Comparison of ENCODE assay signal across 21 cellular contexts in the genomic region with DNA sequence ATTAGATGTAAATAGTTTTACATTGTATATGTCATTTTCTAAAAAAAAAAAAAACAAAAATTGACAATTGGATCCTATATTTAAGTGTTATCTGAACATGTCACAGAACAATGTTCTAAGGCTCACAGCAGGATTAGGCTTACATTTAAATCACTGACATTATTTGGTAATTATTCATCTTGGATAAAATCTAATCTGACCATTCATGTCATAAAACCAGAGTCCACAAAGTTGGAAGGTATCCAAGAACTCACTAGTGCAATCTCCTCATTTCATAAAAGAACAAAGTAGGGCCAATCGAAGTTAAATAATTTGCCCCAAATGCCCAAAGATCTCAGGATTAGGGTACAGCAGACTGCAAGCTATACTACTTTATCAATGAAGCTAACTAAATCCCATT.
DNase-seq lines count a peak whose midpoint lies in the region; ATAC-seq and TF ChIP-seq lines count a peak whose summit lies in the region.
"Had no signal": no experiment of that assay in that cellular context is flagged by ENCODE, and none has a peak within 500 bp of the region (broad histone marks: within the 10 kb centered on the region; RNA-seq: fewer than 3 reads in every experiment).

No MANE protein-coding gene starts in this region.

- H4K20me1 ChIP-seq in fibroblast of lung (ENCODE audit: control insufficient read depth, extremely low read depth, insufficient read depth, low read length) = no peaks in the 10 kb centered on the region

- no peak overlapping the region for H3K4me3 Mint-ChIP-seq in type B pancreatic cell
- H3K4me3 Mint-ChIP-seq: activated CD4-positive, alpha-beta T cell treated with anti-CD3 and anti-CD28 coated beads, Interleukin-2, amount 10 ng/mL, durations not matched to agents 24 days and 14 days; endodermal cell; IgD-negative memory B cell had no signal

- intact Hi-C loops in posterior cingulate gyrus (cut with DNase I) = no loop called here

- no peak for ATAC-seq in SK-N-SH treated with all-trans-retinoic acid at 6 μM for 48 hours
- ATAC-seq: psoas muscle, Right ventricle myocardium inferior had no signal

- H3K27ac Mint-ChIP-seq in type B pancreatic cell = no peak overlapping the region
- H3K27ac Mint-ChIP-seq: activated CD4-positive, alpha-beta T cell treated with anti-CD3 and anti-CD28 coated beads, Interleukin-2, amount 10 ng/mL, durations not matched to agents 24 days and 14 days; endodermal cell had no signal

- no peaks in the 10 kb centered on the region for H3K79me2 ChIP-seq in fibroblast of lung (ENCODE audit: control insufficient read depth, insufficient read depth, low read length)

- TF ChIP-seq CTCF in HEK293 (tag by site-specific recombination; IDR thresholded peaks at IDR 0.05) = no peak
- no peak for TF ChIP-seq CTCF in fibroblast of lung (conservative IDR thresholded peaks at IDR 0.05 in 1 of 2, IDR thresholded peaks at IDR 0.05 in 1 of 2; ENCODE audit: low read depth in 1 of 2, low read length in 2 of 2)
- TF ChIP-seq CTCF in retinal pigment epithelial cell (conservative IDR thresholded peaks at IDR 0.05; ENCODE audit: low read depth, low read length) = no peak
- no peak for TF ChIP-seq CTCF in type B pancreatic cell (conservative IDR thresholded peaks at IDR 0.05)

- H3K4me2 ChIP-seq in fibroblast of lung (ENCODE audit: extremely low read depth, insufficient read depth, low read length) = no peak overlapping the region

- CTCF ChIA-PET in HEK293 (lab: Yijun Ruan, JAX) = interaction anchor here (1.0 kb wide), 2 partner anchors 68 to 105 kb away, joined by 3 to 4 read pairs; no protein-coding TSS in a partner anchor

- H3K9ac ChIP-seq in fibroblast of lung (ENCODE audit: insufficient read depth, low read length) = no peak overlapping the region

- H2AFZ ChIP-seq in fibroblast of lung (ENCODE audit: low read length) = no peak overlapping the region

- H3K36me3 Mint-ChIP-seq in type B pancreatic cell = peaks cover 23% of the 10 kb centered on the region

- peaks cover 14% of the 10 kb centered on the region for H3K9me3 Mint-ChIP-seq in type B pancreatic cell
- H3K9me3 Mint-ChIP-seq: activated CD4-positive, alpha-beta T cell treated with anti-CD3 and anti-CD28 coated beads, Interleukin-2, amount 10 ng/mL, durations not matched to agents 24 days and 14 days; endodermal cell; IgD-negative memory B cell had no signal

- H3K4me1 Mint-ChIP-seq in type B pancreatic cell (ENCODE audit: unreplicated experiment) = peaks cover 5% of the 10 kb centered on the region
- H3K4me1 Mint-ChIP-seq: activated CD4-positive, alpha-beta T cell treated with anti-CD3 and anti-CD28 coated beads, Interleukin-2, amount 10 ng/mL, durations not matched to agents 24 days and 14 days had no signal

- H3K27me3 ChIP-seq in fibroblast of lung (ENCODE audit: control insufficient read depth, insufficient read depth, low read length) = no peaks in the 10 kb centered on the region
- H3K27me3 ChIP-seq: suprapubic skin had no signal

- no peak overlapping the region for H3K27ac ChIP-seq in HEK293 (ENCODE audit: extremely low read depth, low read depth, low read length)
- H3K27ac ChIP-seq in fibroblast of lung (ENCODE audit: insufficient read depth, low read length) = no peak overlapping the region
- H3K27ac ChIP-seq: psoas muscle, suprapubic skin had no signal

- H3K4me3 ChIP-seq in HEK293 (ENCODE audit: low read depth, low read length) = no peak overlapping the region
- no peak overlapping the region for H3K4me3 ChIP-seq in fibroblast of lung (replicated peaks in 1 of 4; ENCODE audit: control extremely low read depth in 1 of 4, insufficient read depth in 1 of 4, low read depth in 3 of 4, low read length in 4 of 4)
- no peak overlapping the region for H3K4me3 ChIP-seq in retinal pigment epithelial cell (ENCODE audit: low read length)
- H3K4me3 ChIP-seq: psoas muscle, suprapubic skin had no signal

- H3K4me1 ChIP-seq in HEK293 (ENCODE audit: control insufficient read depth, insufficient read depth, low read length) (peaks cover 4% of the 10 kb centered on the region; the same call in 1 of the 2 replicates), fibroblast of lung (ENCODE audit: control insufficient read depth, extremely low read depth, insufficient read depth, low read length) (no peaks in the 10 kb centered on the region)
- H3K4me1 ChIP-seq: psoas muscle, suprapubic skin had no signal

- DNase-seq in fibroblast of lung (ENCODE audit: low read depth in 2 of 2) (peak; percentile 6 to 24), retinal pigment epithelial cell (ENCODE audit: low read depth) (peak; percentile 60), posterior cingulate gyrus (no peak), type B pancreatic cell (ENCODE audit: extremely low spot score, unreplicated experiment) (no peak)
- no peak for DNase-seq in stimulated activated CD4-positive, alpha-beta T cell treated with anti-CD3 and anti-CD28 coated beads, Interleukin-15, amount 100 ng/mL, for 24 hours
- DNase-seq: activated CD4-positive, alpha-beta T cell treated with anti-CD3 and anti-CD28 coated beads, Interleukin-2, amount 10 ng/mL, durations not matched to agents 24 days and 14 days; activated CD8-positive, alpha-beta memory T cell treated with anti-CD3 and anti-CD28 coated beads, Interleukin-2, amount 50 U/mL, for 4 hours; DMS79; endodermal cell; foreskin melanocyte; hippocampal formation; kidney glomerular epithelial cell; NCI-H2029 treated with DMSO at 0.1 percent for 48 hours; NCI-H446; psoas muscle; stimulated activated CD4-positive, alpha-beta T cell treated with anti-CD3 and anti-CD28 coated beads, Interleukin-12 subunit alpha, Interleukin-12 subunit beta, amount 100 ng/mL, for 4 hours had no signal

- H3K27me3 Mint-ChIP-seq in type B pancreatic cell = no peaks in the 10 kb centered on the region
- H3K27me3 Mint-ChIP-seq: activated CD4-positive, alpha-beta T cell treated with anti-CD3 and anti-CD28 coated beads, Interleukin-2, amount 10 ng/mL, durations not matched to agents 24 days and 14 days; IgD-negative memory B cell had no signal

- no peaks in the 10 kb centered on the region for H3K36me3 ChIP-seq in HEK293 (ENCODE audit: control insufficient read depth in 2 of 2, insufficient read depth in 1 of 2, low read length in 2 of 2)
- H3K36me3 ChIP-seq in fibroblast of lung (ENCODE audit: control insufficient read depth, insufficient read depth, low read length) = no peaks in the 10 kb centered on the region
- H3K36me3 ChIP-seq: suprapubic skin had no signal

- POLR2A ChIA-PET in HEK293 (lab: Yijun Ruan, JAX) = no interaction called here

- H3K9me3 ChIP-seq in HEK293 (ENCODE audit: control insufficient read depth, insufficient read depth, low read depth, low read length) = no peaks in the 10 kb centered on the region
- H3K9me3 ChIP-seq in fibroblast of lung (ENCODE audit: control insufficient read depth, insufficient read depth, low read depth, low read length) = no peaks in the 10 kb centered on the region
- H3K9me3 ChIP-seq: psoas muscle, suprapubic skin had no signal

TF ChIP-seq in HEK293, 187 proteins besides CTCF, POLR2A, EP300 and RAD21 (continues in another document):
- TF ChIP-seq ZNF121 (tag by site-specific recombination; IDR thresholded peaks at IDR 0.05) = no peak
- TF ChIP-seq, protein P1, sequence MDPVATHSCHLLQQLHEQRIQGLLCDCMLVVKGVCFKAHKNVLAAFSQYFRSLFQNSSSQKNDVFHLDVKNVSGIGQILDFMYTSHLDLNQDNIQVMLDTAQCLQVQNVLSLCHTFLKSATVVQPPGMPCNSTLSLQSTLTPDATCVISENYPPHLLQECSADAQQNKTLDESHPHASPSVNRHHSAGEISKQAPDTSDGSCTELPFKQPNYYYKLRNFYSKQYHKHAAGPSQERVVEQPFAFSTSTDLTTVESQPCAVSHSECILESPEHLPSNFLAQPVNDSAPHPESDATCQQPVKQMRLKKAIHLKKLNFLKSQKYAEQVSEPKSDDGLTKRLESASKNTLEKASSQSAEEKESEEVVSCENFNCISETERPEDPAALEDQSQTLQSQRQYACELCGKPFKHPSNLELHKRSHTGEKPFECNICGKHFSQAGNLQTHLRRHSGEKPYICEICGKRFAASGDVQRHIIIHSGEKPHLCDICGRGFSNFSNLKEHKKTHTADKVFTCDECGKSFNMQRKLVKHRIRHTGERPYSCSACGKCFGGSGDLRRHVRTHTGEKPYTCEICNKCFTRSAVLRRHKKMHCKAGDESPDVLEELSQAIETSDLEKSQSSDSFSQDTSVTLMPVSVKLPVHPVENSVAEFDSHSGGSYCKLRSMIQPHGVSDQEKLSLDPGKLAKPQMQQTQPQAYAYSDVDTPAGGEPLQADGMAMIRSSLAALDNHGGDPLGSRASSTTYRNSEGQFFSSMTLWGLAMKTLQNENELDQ (tag by site-specific recombination; IDR thresholded peaks at IDR 0.05; ENCODE audit: low read depth) = no peak
- TF ChIP-seq ZNF324 (tag by site-specific recombination; IDR thresholded peaks at IDR 0.05) = no peak
- no peak for TF ChIP-seq ZNF302 (tag by site-specific recombination; IDR thresholded peaks at IDR 0.05; ENCODE audit: low read depth)
- TF ChIP-seq GFI1B (tag by site-specific recombination; IDR thresholded peaks at IDR 0.05) = 0 out of 2 replicates have a peak, but pooled peaks have one; percentile 16

TF ChIP-seq in SK-N-SH treated with all-trans-retinoic acid at 6 μM for 48 hours, 23 proteins besides CTCF, POLR2A, EP300 and RAD21:
- peak; percentile 76 for TF ChIP-seq ISL1 (CRISPR knock-in tag; IDR thresholded peaks at IDR 0.05)
- TF ChIP-seq, protein P2, sequence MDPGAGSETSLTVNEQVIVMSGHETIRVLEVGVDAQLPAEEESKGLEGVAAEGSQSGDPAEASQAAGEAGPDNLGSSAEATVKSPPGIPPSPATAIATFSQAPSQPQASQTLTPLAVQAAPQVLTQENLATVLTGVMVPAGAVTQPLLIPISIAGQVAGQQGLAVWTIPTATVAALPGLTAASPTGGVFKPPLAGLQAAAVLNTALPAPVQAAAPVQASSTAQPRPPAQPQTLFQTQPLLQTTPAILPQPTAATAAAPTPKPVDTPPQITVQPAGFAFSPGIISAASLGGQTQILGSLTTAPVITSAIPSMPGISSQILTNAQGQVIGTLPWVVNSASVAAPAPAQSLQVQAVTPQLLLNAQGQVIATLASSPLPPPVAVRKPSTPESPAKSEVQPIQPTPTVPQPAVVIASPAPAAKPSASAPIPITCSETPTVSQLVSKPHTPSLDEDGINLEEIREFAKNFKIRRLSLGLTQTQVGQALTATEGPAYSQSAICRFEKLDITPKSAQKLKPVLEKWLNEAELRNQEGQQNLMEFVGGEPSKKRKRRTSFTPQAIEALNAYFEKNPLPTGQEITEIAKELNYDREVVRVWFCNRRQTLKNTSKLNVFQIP (CRISPR knock-in tag; IDR thresholded peaks at IDR 0.05; ENCODE audit: borderline replicate concordance, low read depth) = no peak

Comparison
In these comparisons a context has a peak if more than half of its experiments do, and no peak if none do; other contexts are left out.
1. DNase-seq: peak in fibroblast of lung (2 of 2) and retinal pigment epithelial cell (single experiment); none in posterior cingulate gyrus (0 of 10), type B pancreatic cell (single experiment) and stimulated activated CD4-positive, alpha-beta T cell treated with anti-CD3 and anti-CD28 coated beads, Interleukin-15, amount 100 ng/mL, for 24 hours (single experiment).